Comparison of ENCODE assay signal across 11 cellular contexts in genomic region chr3:119219069-119219468, GRCh38. TPM values are rescaled to one million over a fixed set of nuclear protein-coding genes. Genes with fewer than 3 reads are reported as not detected.
A peak's percentile ranks its signal among the peaks of the same experiment; 100 is the strongest.
DNase-seq lines count a peak whose midpoint lies in the region; ATAC-seq and TF ChIP-seq lines count a peak whose summit lies in the region.
"Had no signal": no experiment of that assay in that cellular context is flagged by ENCODE, and none has a peak within 500 bp of the region (broad histone marks: within the 10 kb centered on the region; RNA-seq: fewer than 3 reads in every experiment).

No MANE protein-coding gene starts in this region.

- DNase-seq in progenitor cell of endocrine pancreas (ENCODE audit: low spot score, unreplicated experiment) (no peak), islet precursor cell (no peak), left lung (no peak), NCI-H2081 treated with DMSO at 0.1 percent for 48 hours (lab: John Stamatoyannopoulos, UW) (no peak), NCI-H187 (lab: John Stamatoyannopoulos, UW) (no peak)
- DNase-seq: NCI-H2171 treated with DMSO at 0.1 percent for 48 hours had no signal

- no peaks in the 10 kb centered on the region for H3K27me3 Mint-ChIP-seq in T-helper 1 cell treated with Interleukin-12 subunit alpha and Interleukin-12 subunit beta and Interleukin-4 antibody, amounts not matched to agents 30 μg/mL and 1 μg/mL, for 36 hours (ENCODE audit: low read depth)
- no peaks in the 10 kb centered on the region for H3K27me3 Mint-ChIP-seq in progenitor cell of endocrine pancreas

- H3K9me3 ChIP-seq in left lung, result no peaks in the 10 kb centered on the region
- H3K9me3 ChIP-seq: neutrophil had no signal

- H3K27me3 ChIP-seq in left lung, result no peaks in the 10 kb centered on the region
- H3K27me3 ChIP-seq: neutrophil had no signal

- H3K27ac ChIP-seq in left lung, result no peak overlapping the region
- H3K27ac ChIP-seq: neutrophil had no signal

- H3K36me3 ChIP-seq in left lung, result peaks cover 4 to 96% of the 10 kb centered on the region in 2 donors

- peak; percentile 98 for ATAC-seq in GM19035 (IDR thresholded peaks at IDR 0.05; ENCODE audit: unreplicated experiment)
- peak; percentile 93 for ATAC-seq in HG02763 (IDR thresholded peaks at IDR 0.05; ENCODE audit: unreplicated experiment)
- no peak for ATAC-seq in left lung

- peaks cover 39% of the 10 kb centered on the region for H3K36me3 Mint-ChIP-seq in T-helper 1 cell treated with Interleukin-12 subunit alpha and Interleukin-12 subunit beta and Interleukin-4 antibody, amounts not matched to agents 30 μg/mL and 1 μg/mL, for 36 hours (ENCODE audit: low read depth)
- H3K36me3 Mint-ChIP-seq in progenitor cell of endocrine pancreas (ENCODE audit: insufficient read depth), result peaks cover 45% of the 10 kb centered on the region

- no peak overlapping the region for H3K4me3 ChIP-seq in left lung

- peak overlapping the region; percentile 66 for H3K27ac Mint-ChIP-seq in T-helper 1 cell treated with Interleukin-12 subunit alpha and Interleukin-12 subunit beta and Interleukin-4 antibody, amounts not matched to agents 30 μg/mL and 1 μg/mL, for 36 hours
- H3K27ac Mint-ChIP-seq in progenitor cell of endocrine pancreas, result peak overlapping the region; percentile 55

- no peaks in the 10 kb centered on the region for H3K4me1 ChIP-seq in left lung

- no peak for TF ChIP-seq CTCF in progenitor cell of endocrine pancreas (IDR thresholded peaks at IDR 0.05; ENCODE audit: unreplicated experiment)
- no peak for TF ChIP-seq CTCF in left lung (IDR thresholded peaks at IDR 0.05)

- no peaks in the 10 kb centered on the region for H3K9me3 Mint-ChIP-seq in T-helper 1 cell treated with Interleukin-12 subunit alpha and Interleukin-12 subunit beta and Interleukin-4 antibody, amounts not matched to agents 30 μg/mL and 1 μg/mL, for 36 hours
- H3K9me3 Mint-ChIP-seq in progenitor cell of endocrine pancreas (ENCODE audit: low read depth), result no peaks in the 10 kb centered on the region

- intact Hi-C loops in left lung (cut with DNase I), result no loop called here

- H3K4me3 Mint-ChIP-seq in T-helper 1 cell treated with Interleukin-12 subunit alpha and Interleukin-12 subunit beta and Interleukin-4 antibody, amounts not matched to agents 30 μg/mL and 1 μg/mL, for 36 hours, result peak overlapping the region; percentile 53
- H3K4me3 Mint-ChIP-seq in progenitor cell of endocrine pancreas (ENCODE audit: low read depth), result no peak overlapping the region

- H3K4me1 Mint-ChIP-seq in T-helper 1 cell treated with Interleukin-12 subunit alpha and Interleukin-12 subunit beta and Interleukin-4 antibody, amounts not matched to agents 30 μg/mL and 1 μg/mL, for 36 hours (ENCODE audit: low read depth), result peaks cover 20% of the 10 kb centered on the region
- H3K4me1 Mint-ChIP-seq in progenitor cell of endocrine pancreas (ENCODE audit: low read depth), result peaks cover 17% of the 10 kb centered on the region

RNA-seq across cellular contexts. Expression of gene B4GALT4, which starts 21.6 kb away (rescaled TPM):
- total RNA-seq in progenitor cell of endocrine pancreas, result 47.9 and 49.0 TPM in 2 replicates
- 10 to 100 TPM; 14.9 to 19.3 TPM for total RNA-seq in left lung

RNA-seq across cellular contexts. Expression of gene UPK1B, which starts 45.7 kb away (rescaled TPM):
- total RNA-seq in progenitor cell of endocrine pancreas (8.3 and 11.9 TPM in 2 replicates), left lung (under 1 TPM in 1 of 2 donors, not detected in 1; 0.18 TPM)
- total RNA-seq: fibroblast of lung had no signal
